Comparison of ENCODE assay signal across 8 cellular contexts in genomic region chr9:128722380-128723351, GRCh38. TPM values are rescaled to one million over a fixed set of nuclear protein-coding genes. Genes with fewer than 3 reads are reported as not detected.
DNase-seq lines count a peak whose midpoint lies in the region; ATAC-seq and TF ChIP-seq lines count a peak whose summit lies in the region.

No MANE protein-coding gene starts in this region.

- no peak overlapping the region for H2BK5ac ChIP-seq in mesendoderm (ENCODE audit: low read length)

- H3K27ac ChIP-seq in left ventricle myocardium inferior (replicated peaks) (peak overlapping the region; percentile 89), mesendoderm (ENCODE audit: low read depth, low read length) (no peak overlapping the region)

- H3K4me1 ChIP-seq in left ventricle myocardium inferior (peaks cover 13% of the 10 kb centered on the region), mesendoderm (ENCODE audit: control insufficient read depth, low read depth, low read length) (peaks cover 5% of the 10 kb centered on the region)

- H3K9ac ChIP-seq in mesendoderm (ENCODE audit: low read length): peak overlapping the region; percentile 97

- no peaks in the 10 kb centered on the region for H3K79me2 ChIP-seq in mesendoderm (ENCODE audit: control insufficient read depth, insufficient read depth, low read length)

- no peak overlapping the region for H3K4ac ChIP-seq in mesendoderm (ENCODE audit: low read depth, low read length)

- peak overlapping the region; percentile 94 for H3K27ac Mint-ChIP-seq in activated T-helper 17 cell treated with anti-CD3 and anti-CD28 coated beads, Interleukin-2, amount 50 U/mL, for 72 hours

- no peaks in the 10 kb centered on the region for H3K9me3 Mint-ChIP-seq in activated T-helper 17 cell treated with anti-CD3 and anti-CD28 coated beads, Interleukin-2, amount 50 U/mL, for 72 hours

- H3K4me3 ChIP-seq in left ventricle myocardium inferior (no peak overlapping the region), mesendoderm (ENCODE audit: low read length) (no peak overlapping the region)

- H3K18ac ChIP-seq in mesendoderm (ENCODE audit: low read length): no peak overlapping the region

- H2BK15ac ChIP-seq in mesendoderm (replicated peaks; ENCODE audit: low read depth): no peak overlapping the region

- H3K79me1 ChIP-seq in mesendoderm (ENCODE audit: low read length): peaks cover 2% of the 10 kb centered on the region

- no peak overlapping the region for H4K8ac ChIP-seq in mesendoderm (ENCODE audit: low read depth, low read length)

- no peak for DNase-seq in left ventricle myocardium inferior
- DNase-seq in cardiac septum (ENCODE audit: low spot score): no peak
- no peak for DNase-seq in mesendoderm
- DNase-seq in NCI-H345 (lab: John Stamatoyannopoulos, UW): no peak
- no peak for DNase-seq in NOMO-1 treated with DMSO at 0.1 percent for 48 hours (lab: John Stamatoyannopoulos, UW; ENCODE audit: unreplicated experiment)

- H3K36me3 ChIP-seq in left ventricle myocardium inferior (peaks cover 3% of the 10 kb centered on the region), mesendoderm (ENCODE audit: control insufficient read depth, insufficient read depth, low read length) (no peaks in the 10 kb centered on the region)

- peaks cover 18% of the 10 kb centered on the region for H3K4me1 Mint-ChIP-seq in activated T-helper 17 cell treated with anti-CD3 and anti-CD28 coated beads, Interleukin-2, amount 50 U/mL, for 72 hours

- H3K9me3 ChIP-seq in left ventricle myocardium inferior (replicated peaks): no peaks in the 10 kb centered on the region

- H4K5ac ChIP-seq in mesendoderm (ENCODE audit: low read length): no peak overlapping the region

- peak overlapping the region; percentile 98 for H3K56ac ChIP-seq in mesendoderm (ENCODE audit: low read length)

- peaks cover 25% of the 10 kb centered on the region for H3K36me3 Mint-ChIP-seq in activated T-helper 17 cell treated with anti-CD3 and anti-CD28 coated beads, Interleukin-2, amount 50 U/mL, for 72 hours (ENCODE audit: low read depth)

- no CpG with 5 or more reads among the region's 9 CpGs for WGBS in mesendoderm (ENCODE audit: extremely low coverage, insufficient coverage, low lambda C conversion rate)

- no peak for TF ChIP-seq CTCF in left ventricle myocardium inferior (IDR thresholded peaks at IDR 0.05; ENCODE audit: borderline replicate concordance)

- no peak for ATAC-seq in activated T-helper 17 cell treated with anti-CD3 and anti-CD28 coated beads, Interleukin-2, amount 50 U/mL, for 72 hours (replicated peaks)
- ATAC-seq in GM18907 (IDR thresholded peaks at IDR 0.05; ENCODE audit: unreplicated experiment) (no peak), HG02884 (IDR thresholded peaks at IDR 0.05; ENCODE audit: unreplicated experiment) (no peak)

- no peak overlapping the region for H2AK5ac ChIP-seq in mesendoderm (ENCODE audit: low read length)

- intact Hi-C loops in left ventricle myocardium inferior (cut with micrococcal nuclease): no loop called here
- intact Hi-C loops in cardiac septum (cut with DNase I): no loop called here

- H3K27me3 ChIP-seq in left ventricle myocardium inferior (ENCODE audit: low read depth) (no peaks in the 10 kb centered on the region), mesendoderm (ENCODE audit: insufficient read depth, low read length, poor library complexity) (no peaks in the 10 kb centered on the region)

- no peak overlapping the region for H3K4me2 ChIP-seq in mesendoderm (ENCODE audit: low read length)

- H3K23ac ChIP-seq in mesendoderm (ENCODE audit: low read length): no peak overlapping the region

- H3K27me3 Mint-ChIP-seq in activated T-helper 17 cell treated with anti-CD3 and anti-CD28 coated beads, Interleukin-2, amount 50 U/mL, for 72 hours: no peaks in the 10 kb centered on the region

- no peak overlapping the region for H2BK120ac ChIP-seq in mesendoderm (ENCODE audit: low read depth, low read length)

- peak overlapping the region; percentile 96 for H3K4me3 Mint-ChIP-seq in activated T-helper 17 cell treated with anti-CD3 and anti-CD28 coated beads, Interleukin-2, amount 50 U/mL, for 72 hours

RNA-seq across cellular contexts. Expression of gene ZDHHC12, which starts 1.3 kb away (rescaled TPM):
- total RNA-seq in left ventricle myocardium inferior: 6.3 TPM
- total RNA-seq in cardiac septum: 7.4 TPM
- total RNA-seq in activated T-helper 17 cell treated with anti-CD3 and anti-CD28 coated beads, Interleukin-2, amount 50 U/mL, for 72 hours: 10 to 100 TPM; 44.8 to 60.9 TPM
- 30.3 TPM for polyA plus RNA-seq in mesendoderm (2013, experiment 1 of 2)
- polyA plus RNA-seq in mesendoderm (2013, experiment 2 of 2): 31.1 TPM

RNA-seq across cellular contexts. Expression of gene PKN3, which starts 20.4 kb away (rescaled TPM):
- total RNA-seq in left ventricle myocardium inferior (6.3 TPM), cardiac septum (6.2 TPM)
- total RNA-seq in activated T-helper 17 cell treated with anti-CD3 and anti-CD28 coated beads, Interleukin-2, amount 50 U/mL, for 72 hours: 1 to 10 TPM; 4.1 to 9.1 TPM
- 5.9 TPM for polyA plus RNA-seq in mesendoderm (2013, experiment 1 of 2)
- 5.8 TPM for polyA plus RNA-seq in mesendoderm (2013, experiment 2 of 2)

RNA-seq across cellular contexts. Expression of gene SET, which starts 33.6 kb away (rescaled TPM):
- total RNA-seq in left ventricle myocardium inferior (168 TPM), cardiac septum (212 TPM)
- 100 to 1,000 TPM; 301 to 598 TPM for total RNA-seq in activated T-helper 17 cell treated with anti-CD3 and anti-CD28 coated beads, Interleukin-2, amount 50 U/mL, for 72 hours
- polyA plus RNA-seq in mesendoderm (2013, experiment 1 of 2): 1,074 TPM
- polyA plus RNA-seq in mesendoderm (2013, experiment 2 of 2): 1,092 TPM

RNA-seq across cellular contexts. Expression of gene ZER1, which starts 49.1 kb away (rescaled TPM):
- total RNA-seq in left ventricle myocardium inferior (61.6 TPM), cardiac septum (51.8 TPM)
- 10 to 100 TPM; 16.0 to 28.5 TPM for total RNA-seq in activated T-helper 17 cell treated with anti-CD3 and anti-CD28 coated beads, Interleukin-2, amount 50 U/mL, for 72 hours
- 12.9 TPM for polyA plus RNA-seq in mesendoderm (2013, experiment 1 of 2)
- 12.7 TPM for polyA plus RNA-seq in mesendoderm (2013, experiment 2 of 2)
